In genomic region chr3:67000006-67000405, GRCh38 we compare ENCODE assay signal across 8 cellular contexts. TPM values are rescaled to one million over a fixed set of nuclear protein-coding genes. Genes with fewer than 3 reads are reported as not detected.
DNase-seq lines count a peak whose midpoint lies in the region; ATAC-seq and TF ChIP-seq lines count a peak whose summit lies in the region.

No MANE protein-coding gene starts in this region.

- no peak for ATAC-seq in CD4-positive, alpha-beta T cell (ENCODE audit: poor library complexity)
- ATAC-seq in GM19452 (IDR thresholded peaks at IDR 0.05; ENCODE audit: unreplicated experiment) (peak; percentile 48), HG03442 (IDR thresholded peaks at IDR 0.05; ENCODE audit: unreplicated experiment) (peak; percentile 56)

- peak overlapping the region; percentile 64 for H3K4me3 Mint-ChIP-seq in CD4-positive, alpha-beta T cell
- no peak overlapping the region for H3K4me3 Mint-ChIP-seq in chondrocyte (ENCODE audit: unreplicated experiment)
- H3K4me3 Mint-ChIP-seq in activated CD4-positive, alpha-beta T cell treated with anti-CD3 and anti-CD28 coated beads, Interleukin-2, amount 10 ng/mL, durations not matched to agents 7 days and 5 days, result no peak overlapping the region

- peaks cover 17% of the 10 kb centered on the region for H3K27me3 Mint-ChIP-seq in CD4-positive, alpha-beta T cell
- H3K27me3 Mint-ChIP-seq in chondrocyte (ENCODE audit: low read depth), result peaks cover 3% of the 10 kb centered on the region
- H3K27me3 Mint-ChIP-seq in activated CD4-positive, alpha-beta T cell treated with anti-CD3 and anti-CD28 coated beads, Interleukin-2, amount 10 ng/mL, durations not matched to agents 7 days and 5 days, result peaks cover 16% of the 10 kb centered on the region

- peaks cover 51% of the 10 kb centered on the region for H3K4me1 Mint-ChIP-seq in CD4-positive, alpha-beta T cell (ENCODE audit: low read depth)
- H3K4me1 Mint-ChIP-seq in chondrocyte (ENCODE audit: low read depth), result peaks cover 13% of the 10 kb centered on the region
- H3K4me1 Mint-ChIP-seq in activated CD4-positive, alpha-beta T cell treated with anti-CD3 and anti-CD28 coated beads, Interleukin-2, amount 10 ng/mL, durations not matched to agents 7 days and 5 days, result peaks cover 42% of the 10 kb centered on the region

- no peak overlapping the region for H3K27ac Mint-ChIP-seq in CD4-positive, alpha-beta T cell
- H3K27ac Mint-ChIP-seq in chondrocyte (ENCODE audit: unreplicated experiment), result no peak overlapping the region
- no peak overlapping the region for H3K27ac Mint-ChIP-seq in activated CD4-positive, alpha-beta T cell treated with anti-CD3 and anti-CD28 coated beads, Interleukin-2, amount 10 ng/mL, durations not matched to agents 7 days and 5 days

- no peak overlapping the region for H3K27ac ChIP-seq in CD4-positive, alpha-beta T cell (ENCODE audit: low read depth, low read length)

- DNase-seq in CD4-positive, alpha-beta T cell, result no peak
- DNase-seq in amniotic epithelial cell (ENCODE audit: low read depth), result peak; percentile 55
- no peak for DNase-seq in cerebellum (ENCODE audit: low spot score)
- no peak for DNase-seq in NCI-H69 (lab: John Stamatoyannopoulos, UW)
- DNase-seq in chondrocyte (ENCODE audit: low spot score), result no peak
- no peak for DNase-seq in activated CD4-positive, alpha-beta T cell treated with anti-CD3 and anti-CD28 coated beads, Interleukin-2, amount 10 ng/mL, durations not matched to agents 7 days and 5 days

- H3K27me3 ChIP-seq in CD4-positive, alpha-beta T cell (ENCODE audit: control insufficient read depth, insufficient read depth, low read length), result peaks cover 10% of the 10 kb centered on the region

- H3K36me3 Mint-ChIP-seq in CD4-positive, alpha-beta T cell (ENCODE audit: low read depth), result peaks cover 32% of the 10 kb centered on the region
- peaks cover 2% of the 10 kb centered on the region for H3K36me3 Mint-ChIP-seq in chondrocyte (ENCODE audit: low read depth)
- H3K36me3 Mint-ChIP-seq in activated CD4-positive, alpha-beta T cell treated with anti-CD3 and anti-CD28 coated beads, Interleukin-2, amount 10 ng/mL, durations not matched to agents 7 days and 5 days (ENCODE audit: low read depth), result peaks cover 17% of the 10 kb centered on the region

- CTCF ChIA-PET in CD4-positive, alpha-beta T cell (lab: Charles Lee), result no interaction called here
- CTCF ChIA-PET in activated CD4-positive, alpha-beta T cell treated with anti-CD3 and anti-CD28 coated beads, Interleukin-2, amount 10 ng/mL, durations not matched to agents 7 days and 5 days (lab: Charles Lee), result no interaction called here

- POLR2A ChIA-PET in CD4-positive, alpha-beta T cell (lab: Charles Lee), result interaction anchor here (2.3 to 2.7 kb wide), 2 partner anchors 9 to 28 kb away, joined by 6 to 29 read pairs; no protein-coding TSS in a partner anchor
- POLR2A ChIA-PET in activated CD4-positive, alpha-beta T cell treated with anti-CD3 and anti-CD28 coated beads, Interleukin-2, amount 10 ng/mL, durations not matched to agents 7 days and 5 days (lab: Charles Lee), result no interaction called here

- no peak for TF ChIP-seq CTCF in CD4-positive, alpha-beta T cell (IDR thresholded peaks at IDR 0.05)
- TF ChIP-seq CTCF in chondrocyte (IDR thresholded peaks at IDR 0.05), result no peak

- H3K9me3 ChIP-seq in CD4-positive, alpha-beta T cell (ENCODE audit: control insufficient read depth, low read length), result no peaks in the 10 kb centered on the region

- intact Hi-C loops in CD4-positive, alpha-beta T cell (cut with DNase I, micrococcal nuclease), result loop anchor here in 1 of 2 experiments (5.0 kb wide), 1 partner anchor 947 kb away; no protein-coding TSS in a partner anchor

- no peaks in the 10 kb centered on the region for H3K9me3 Mint-ChIP-seq in CD4-positive, alpha-beta T cell
- H3K9me3 Mint-ChIP-seq in chondrocyte (ENCODE audit: low read depth), result no peaks in the 10 kb centered on the region
- no peaks in the 10 kb centered on the region for H3K9me3 Mint-ChIP-seq in activated CD4-positive, alpha-beta T cell treated with anti-CD3 and anti-CD28 coated beads, Interleukin-2, amount 10 ng/mL, durations not matched to agents 7 days and 5 days

RNA-seq across cellular contexts. Expression of gene KBTBD8, which starts 1.9 kb away (rescaled TPM):
- 1 to 10 TPM; 7.1 to 7.7 TPM for total RNA-seq in CD4-positive, alpha-beta T cell
- total RNA-seq in cerebellum (9.0 TPM), chondrocyte (1.5 to 1.9 TPM (median 1.6 TPM) in 3 replicates)
- total RNA-seq in activated CD4-positive, alpha-beta T cell treated with anti-CD3 and anti-CD28 coated beads, Interleukin-2, amount 10 ng/mL, durations not matched to agents 7 days and 5 days, result 1 to 10 TPM; 8.3 TPM
